ENCODE assay signal across 16 cellular contexts in the genomic region with DNA sequence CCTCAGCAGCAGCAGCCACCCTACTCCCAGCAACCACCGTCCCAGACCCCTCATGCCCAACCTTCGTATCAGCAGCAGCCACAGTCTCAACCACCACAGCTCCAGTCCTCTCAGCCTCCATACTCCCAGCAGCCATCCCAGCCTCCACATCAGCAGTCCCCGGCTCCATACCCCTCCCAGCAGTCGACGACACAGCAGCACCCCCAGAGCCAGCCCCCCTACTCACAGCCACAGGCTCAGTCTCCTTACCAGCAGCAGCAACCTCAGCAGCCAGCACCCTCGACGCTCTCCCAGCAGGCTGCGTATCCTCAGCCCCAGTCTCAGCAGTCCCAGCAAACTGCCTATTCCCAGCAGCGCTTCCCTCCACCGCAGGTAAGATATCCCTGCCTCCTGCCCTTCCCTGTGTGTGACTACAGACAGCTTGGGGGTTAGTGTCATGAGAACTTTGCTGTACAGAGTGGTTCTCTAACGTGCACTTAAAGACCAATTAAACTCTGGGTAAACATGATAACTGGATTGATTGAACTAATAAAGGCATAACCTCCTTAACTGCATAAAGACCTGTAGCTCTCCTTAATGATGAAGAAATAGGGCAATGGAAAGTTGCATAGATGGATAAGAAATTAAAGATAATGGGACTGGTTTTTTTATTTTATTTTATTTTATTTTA. TPM values are rescaled to one million over a fixed set of nuclear protein-coding genes. Genes with fewer than 3 reads are reported as not detected.
A peak's percentile ranks its signal among the peaks of the same experiment; 100 is the strongest.
DNase-seq lines count a peak whose midpoint lies in the region; ATAC-seq, FAIRE-seq and TF ChIP-seq lines count a peak whose summit lies in the region.
"Had no signal": no experiment of that assay in that cellular context is flagged by ENCODE, and none has a peak within 500 bp of the region (broad histone marks: within the 10 kb centered on the region; RNA-seq: fewer than 3 reads in every experiment).

No MANE protein-coding gene starts in this region.

- RAD21 ChIA-PET in GM12878 (lab: Charles Lee; ENCODE audit: unreplicated experiment) = no interaction called here

- peak overlapping the region in 2 of 4 donors; percentile 3 to 23 for H3K4me3 Mint-ChIP-seq in CD4-positive, CD25-positive, alpha-beta regulatory T cell
- no peak overlapping the region for H3K4me3 Mint-ChIP-seq in naive thymus-derived CD8-positive, alpha-beta T cell

- peaks cover 63% of the 10 kb centered on the region for H3K36me3 ChIP-seq in CD4-positive, CD25-positive, alpha-beta regulatory T cell (ENCODE audit: control insufficient read depth, insufficient read depth, low read length)
- H3K36me3 ChIP-seq in HEK293 (ENCODE audit: control insufficient read depth in 2 of 2, insufficient read depth in 1 of 2, low read length in 2 of 2) = peaks cover 41 to 74% of the 10 kb centered on the region in 2 experiments
- peaks cover 28 to 34% of the 10 kb centered on the region in 2 experiments for H3K36me3 ChIP-seq in GM12878 (ENCODE audit: control insufficient read depth in 2 of 2, insufficient read depth in 2 of 2, low read length in 1 of 2)
- peaks cover 51 to 62% (median 52%) of the 10 kb centered on the region in 3 donors for H3K36me3 ChIP-seq in tibial artery
- peaks cover 96% of the 10 kb centered on the region for H3K36me3 ChIP-seq in OCI-LY7 (ENCODE audit: insufficient read depth, low read length)

- CTCF ChIA-PET in HEK293 (lab: Yijun Ruan, JAX) (interaction anchor here (0.6 to 1.0 kb wide), 3 partner anchors 25 to 92 kb away, joined by 3 to 5 read pairs (median 3); no protein-coding TSS in a partner anchor), GM12878 (lab: Yijun Ruan, JAX) (interaction anchor here (1.8 kb wide), 1 partner anchor 11 kb away, joined by 4 read pairs; no protein-coding TSS in a partner anchor), OCI-LY7 (lab: Charles Lee; ENCODE audit: unreplicated experiment) (no interaction called here)

- WGBS in GM12878 (ENCODE audit: insufficient coverage, insufficient replicate concordance, low lambda C conversion rate, missing lambda C conversion rate) = 88% methylated on average over 11 of the region's 11 CpGs

- no peak for DNase-seq in CD4-positive, CD25-positive, alpha-beta regulatory T cell
- no peak for DNase-seq in GM12878 (ENCODE audit: low read depth, low spot score)
- no peak for DNase-seq in naive thymus-derived CD8-positive, alpha-beta T cell
- DNase-seq in tibial artery = no peak
- DNase-seq in stimulated activated CD4-positive, alpha-beta T cell treated with anti-CD3 and anti-CD28 coated beads, Interleukin-4, amount 100 ng/mL, for 24 hours = no peak
- no peak for DNase-seq in activated effector memory CD4-positive, alpha-beta T cell treated with Interleukin-2 at 50 U/mL for 16 hours
- no peak for DNase-seq in OCI-LY7 (ENCODE audit: low spot score)
- DNase-seq: DND-41, foreskin melanocyte, MM.1S, NCI-H2029, NCI-H526, thyroid gland had no signal

- H3K36me3 Mint-ChIP-seq in CD4-positive, CD25-positive, alpha-beta regulatory T cell = peaks cover 36% of the 10 kb centered on the region
- peaks cover 0 to 71% (median 20%) of the 10 kb centered on the region in 3 donors for H3K36me3 Mint-ChIP-seq in naive thymus-derived CD8-positive, alpha-beta T cell

- H3K4me2 ChIP-seq in GM12878 (ENCODE audit: control insufficient read depth, insufficient read depth) = no peak overlapping the region
- no peak overlapping the region for H3K4me2 ChIP-seq in OCI-LY7 (ENCODE audit: low read length)
- H3K4me2 ChIP-seq: BLaER1 had no signal

- no peaks in the 10 kb centered on the region for H3K9me3 Mint-ChIP-seq in CD4-positive, CD25-positive, alpha-beta regulatory T cell
- no peaks in the 10 kb centered on the region for H3K9me3 Mint-ChIP-seq in naive thymus-derived CD8-positive, alpha-beta T cell

- peaks cover 40% of the 10 kb centered on the region for H3K4me1 ChIP-seq in CD4-positive, CD25-positive, alpha-beta regulatory T cell (ENCODE audit: control insufficient read depth, insufficient read depth, low read length, poor library complexity, severe bottlenecking)
- H3K4me1 ChIP-seq in HEK293 (ENCODE audit: control insufficient read depth, insufficient read depth, low read length) = no peaks in the 10 kb centered on the region
- peaks cover 16% of the 10 kb centered on the region for H3K4me1 ChIP-seq in GM12878 (ENCODE audit: control insufficient read depth, insufficient read depth, low read length)
- H3K4me1 ChIP-seq in tibial artery = peaks cover 0 to 74% (median 25%) of the 10 kb centered on the region in 4 donors
- H3K4me1 ChIP-seq in OCI-LY7 (ENCODE audit: insufficient read depth, low read length, poor library complexity, severe bottlenecking) = no peaks in the 10 kb centered on the region

- H2AFZ ChIP-seq in GM12878 (ENCODE audit: control insufficient read depth, low read depth, low read length) (no peak overlapping the region), OCI-LY7 (ENCODE audit: low read length) (no peak overlapping the region)

- no peaks in the 10 kb centered on the region for H3K27me3 Mint-ChIP-seq in CD4-positive, CD25-positive, alpha-beta regulatory T cell
- H3K27me3 Mint-ChIP-seq in naive thymus-derived CD8-positive, alpha-beta T cell = no peaks in the 10 kb centered on the region

- no peak overlapping the region for H3K27ac ChIP-seq in CD4-positive, CD25-positive, alpha-beta regulatory T cell (ENCODE audit: insufficient read depth, low read length, poor library complexity, severe bottlenecking)
- H3K27ac ChIP-seq in HEK293 (ENCODE audit: extremely low read depth, low read depth, low read length) = no peak overlapping the region
- no peak overlapping the region for H3K27ac ChIP-seq in GM12878 (ENCODE audit: control insufficient read depth, insufficient read depth)
- no peak overlapping the region for H3K27ac ChIP-seq in tibial artery
- no peak overlapping the region for H3K27ac ChIP-seq in OCI-LY7 (ENCODE audit: low read depth, low read length, poor library complexity, severe bottlenecking)
- H3K27ac ChIP-seq: BLaER1, thyroid gland had no signal

- H3K79me2 ChIP-seq in GM12878 (ENCODE audit: control insufficient read depth, insufficient read depth, low read length) = peaks cover 44% of the 10 kb centered on the region
- H3K79me2 ChIP-seq in OCI-LY7 (ENCODE audit: insufficient read depth, low read depth, low read length) = peaks cover 60% of the 10 kb centered on the region

- intact Hi-C loops in GM12878 (cut with micrococcal nuclease; ENCODE audit: unreplicated experiment) (no loop called here), tibial artery (cut with DNase I; ENCODE audit: low total_unique reads) (no loop called here), OCI-LY7 (cut with micrococcal nuclease; ENCODE audit: unreplicated experiment) (no loop called here)

- no peak for TF ChIP-seq RAD21 in GM12878 (IDR thresholded peaks at IDR 0.05; ENCODE audit: insufficient read depth, low read depth, low read length)

- POLR2A ChIA-PET in HEK293 (lab: Yijun Ruan, JAX) (no interaction called here), GM12878 (lab: Charles Lee) (no interaction called here), OCI-LY7 (lab: Charles Lee) (interaction anchor here (0.5 kb wide), 1 partner anchor 12 kb away, joined by 3 read pairs; no protein-coding TSS in a partner anchor)
- POLR2A ChIA-PET in naive thymus-derived CD8-positive, alpha-beta T cell (lab: Charles Lee) = interaction anchor here (0.9 kb wide), 2 partner anchors 12 to 38 kb away, joined by 3 read pairs; no protein-coding TSS in a partner anchor

- SMC1A ChIA-PET in GM12878 (lab: Charles Lee; ENCODE audit: uncharacterized antibody, unreplicated experiment) = interaction anchor here (1.0 to 5.9 kb wide), 5 partner anchors 8 to 58 kb away, joined by 4 to 28 read pairs (median 8); partner anchors contain the start of gene PIGV

- FAIRE-seq in GM12878 (lab: Jason Lieb, UNC) = no peak
- FAIRE-seq: endometrium had no signal

- no peaks in the 10 kb centered on the region for H3K9me2 ChIP-seq in OCI-LY7 (ENCODE audit: insufficient read depth, low read length)

- TF ChIP-seq POLR2A in GM12878 (IDR thresholded peaks at IDR 0.05; ENCODE audit: low read depth, low read length) = peak; percentile 47; the same call in 1 of the 2 replicates

- no peak overlapping the region for H3K4me3 ChIP-seq in CD4-positive, CD25-positive, alpha-beta regulatory T cell (ENCODE audit: low read depth, low read length)
- H3K4me3 ChIP-seq in HEK293 (ENCODE audit: low read depth, low read length) (no peak overlapping the region), GM12878 (no peak overlapping the region), tibial artery (no peak overlapping the region), OCI-LY7 (ENCODE audit: low read depth, low read length, poor library complexity, severe bottlenecking) (no peak overlapping the region)
- H3K4me3 ChIP-seq: BLaER1, thyroid gland had no signal

- in situ Hi-C loops in GM12878 (cut with MboI) = no loop called here

- no peaks in the 10 kb centered on the region for H3K27me3 ChIP-seq in CD4-positive, CD25-positive, alpha-beta regulatory T cell (ENCODE audit: control insufficient read depth, insufficient read depth, low read length)
- H3K27me3 ChIP-seq in GM12878 (replicated peaks in 1 of 2; ENCODE audit: control insufficient read depth in 2 of 2, insufficient read depth in 2 of 2, low read length in 1 of 2) (no peaks in the 10 kb centered on the region), tibial artery (no peaks in the 10 kb centered on the region)
- H3K27me3 ChIP-seq: BLaER1, thyroid gland had no signal

- H3K4me1 Mint-ChIP-seq in CD4-positive, CD25-positive, alpha-beta regulatory T cell = peaks cover 42 to 83% (median 68%) of the 10 kb centered on the region in 4 donors
- peaks cover 40 to 79% (median 76%) of the 10 kb centered on the region in 4 donors for H3K4me1 Mint-ChIP-seq in naive thymus-derived CD8-positive, alpha-beta T cell

- TF ChIP-seq EP300 in GM12878 (IDR thresholded peaks at IDR 0.05; ENCODE audit: borderline replicate concordance in 1 of 2, control insufficient read depth in 1 of 2, low read depth in 2 of 2, low read length in 2 of 2) = no peak

- no peak overlapping the region for H3K9ac ChIP-seq in GM12878 (ENCODE audit: control insufficient read depth, insufficient read depth, low read length)
- H3K9ac ChIP-seq: BLaER1 had no signal

- no peak for TF ChIP-seq CTCF in HEK293 (tag by site-specific recombination; IDR thresholded peaks at IDR 0.05)
- TF ChIP-seq CTCF in GM12878 (IDR thresholded peaks at IDR 0.05 in 2 of 3, conservative IDR thresholded peaks at IDR 0.05 in 1 of 3; ENCODE audit: control insufficient read depth in 2 of 3, extremely low read depth in 1 of 3, insufficient read depth in 1 of 3, low read depth in 3 of 3, low read length in 3 of 3) = no peak
- TF ChIP-seq CTCF in tibial artery (IDR thresholded peaks at IDR 0.05) = no peak
- no peak for TF ChIP-seq CTCF in OCI-LY7 (conservative IDR thresholded peaks at IDR 0.05; ENCODE audit: low read length)

- no peak for ATAC-seq in CD4-positive, CD25-positive, alpha-beta regulatory T cell (ENCODE audit: low read depth in 2 of 2)
- ATAC-seq in GM12878 = no peak
- no peak for ATAC-seq in naive thymus-derived CD8-positive, alpha-beta T cell

- no peaks in the 10 kb centered on the region for H3K9me3 ChIP-seq in CD4-positive, CD25-positive, alpha-beta regulatory T cell (ENCODE audit: control insufficient read depth in 2 of 2, low read length in 2 of 2)
- H3K9me3 ChIP-seq in HEK293 (ENCODE audit: control insufficient read depth, insufficient read depth, low read depth, low read length) (no peaks in the 10 kb centered on the region), GM12878 (replicated peaks; ENCODE audit: control insufficient read depth, insufficient read depth, low read length) (no peaks in the 10 kb centered on the region), tibial artery (no peaks in the 10 kb centered on the region), OCI-LY7 (ENCODE audit: low read length) (no peaks in the 10 kb centered on the region)
- H3K9me3 ChIP-seq: BLaER1, thyroid gland had no signal

- peak overlapping the region; percentile 43 to 96 (median 77) for H3K27ac Mint-ChIP-seq in CD4-positive, CD25-positive, alpha-beta regulatory T cell
- peak overlapping the region; percentile 26 to 93 (median 76) for H3K27ac Mint-ChIP-seq in naive thymus-derived CD8-positive, alpha-beta T cell

- BruUV-seq in GM12878 (replicated peaks; lab: Mats Ljungman, UMichigan) = no TSS peak
- BruUV-seq in OCI-LY7 (replicated peaks; lab: Mats Ljungman, UMichigan) = no TSS peak

- H4K20me1 ChIP-seq in GM12878 (ENCODE audit: control insufficient read depth, insufficient read depth) (peaks cover 2% of the 10 kb centered on the region; the same call in 1 of the 2 replicates), OCI-LY7 (ENCODE audit: insufficient read depth, low read length) (peaks cover 24% of the 10 kb centered on the region)

RNA-seq across cellular contexts. Expression of gene ARID1A, which starts 35.6 kb away (rescaled TPM):
- 139 TPM for total RNA-seq in CD4-positive, CD25-positive, alpha-beta regulatory T cell
- polyA plus RNA-seq in CD4-positive, CD25-positive, alpha-beta regulatory T cell = 10 to 100 TPM in 3 of 4 donors, 1 to 10 TPM in 1; 9.5 to 13.4 (median 13.0) TPM
- 132 and 155 TPM in 2 replicates for total RNA-seq in GM12878 (2013; cell fraction: nucleolus; rRNA removed)
- total RNA-seq in GM12878 (2014; rRNA removed) = 20.5 and 24.3 TPM in 2 replicates
- total RNA-seq in GM12878 (2014; rRNA removed; fragmentation: Illumina TruSeq; extraction: Trizol) = 22.7 and 23.6 TPM in 2 replicates
- total RNA-seq in GM12878 (2021) = 93.4 and 98.0 TPM in 2 replicates
- polyA plus RNA-seq in GM12878 (2011; ENCODE audit: low read depth) = 28.6 TPM
- 9.4 and 13.1 TPM in 2 replicates for polyA plus RNA-seq in GM12878 (2011; rRNA removed)
- polyA plus RNA-seq in GM12878 (2011; cell fraction: cytosol; rRNA removed) = 18.8 and 23.5 TPM in 2 replicates
- polyA plus RNA-seq in GM12878 (2011; cell fraction: nucleus; rRNA removed) = 49.4 and 77.8 TPM in 2 replicates
- 44.5 and 51.6 TPM in 2 replicates for polyA plus RNA-seq in GM12878 (2012)
- 59.0 and 75.1 TPM in 2 replicates for polyA plus RNA-seq in GM12878 (2014; fragmentation: Illumina TruSeq; extraction: Trizol)
- 10 to 100 TPM in 1 of 2 experiments, 1 to 10 TPM in 1; 10.0 to 24.5 TPM for polyA plus RNA-seq in GM12878 (2014; fragmentation: Nextera tagmentation; extraction: Ambion mirVana)
- polyA plus RNA-seq in GM12878 (2014; rRNA removed) = 41.6 and 57.8 TPM in 2 replicates
- 10 to 100 TPM; 22.2 to 22.8 TPM for polyA plus RNA-seq in GM12878 (2016; fragmentation: Nextera tagmentation; extraction: Ambion mirVana)
- polyA minus RNA-seq in GM12878 (2011; rRNA and poly(A)+ RNA removed) = 31.7 and 33.9 TPM in 2 replicates
- 29.7 and 37.3 TPM in 2 replicates for polyA minus RNA-seq in GM12878 (2011; cell fraction: cytosol; rRNA and poly(A)+ RNA removed)
- 18.1 and 41.5 TPM in 2 replicates for polyA minus RNA-seq in GM12878 (2011; cell fraction: nucleus; rRNA and poly(A)+ RNA removed)
- total RNA-seq in naive thymus-derived CD8-positive, alpha-beta T cell = 100 to 1,000 TPM; 123 TPM
- 10 to 100 TPM; 21.2 to 32.0 (median 28.9) TPM for polyA plus RNA-seq in naive thymus-derived CD8-positive, alpha-beta T cell
- total RNA-seq in OCI-LY7 (2014; rRNA removed; shearing (Covaris generic)) = 51.8 and 55.2 TPM in 2 replicates
- 123 and 128 TPM in 2 replicates for total RNA-seq in OCI-LY7 (2022)

RNA-seq across cellular contexts. Expression of gene PIGV, which starts 56.4 kb away (rescaled TPM):
- 8.6 TPM for total RNA-seq in CD4-positive, CD25-positive, alpha-beta regulatory T cell
- polyA plus RNA-seq in CD4-positive, CD25-positive, alpha-beta regulatory T cell = 10 to 100 TPM in 2 of 4 donors, 1 to 10 TPM in 2; 8.3 to 13.2 (median 9.8) TPM
- total RNA-seq in GM12878 (2013; cell fraction: nucleolus; rRNA removed) = 25.1 and 27.4 TPM in 2 replicates
- total RNA-seq in GM12878 (2014; rRNA removed) (13.5 and 15.4 TPM in 2 replicates), GM12878 (2014; rRNA removed; fragmentation: Illumina TruSeq; extraction: Trizol) (10.9 and 11.1 TPM in 2 replicates), GM12878 (2021) (10.4 and 10.7 TPM in 2 replicates), OCI-LY7 (2022) (15.2 and 18.0 TPM in 2 replicates)
- 8.8 TPM for polyA plus RNA-seq in GM12878 (2011; ENCODE audit: low read depth)
- polyA plus RNA-seq in GM12878 (2011; rRNA removed) (11.0 and 17.3 TPM in 2 replicates), GM12878 (2014; fragmentation: Illumina TruSeq; extraction: Trizol) (10.4 and 11.2 TPM in 2 replicates), GM12878 (2014; fragmentation: Nextera tagmentation; extraction: Ambion mirVana) (10 to 100 TPM in 1 of 2 experiments, 1 to 10 TPM in 1; 8.8 to 12.8 TPM), GM12878 (2014; rRNA removed) (8.0 and 9.8 TPM in 2 replicates), GM12878 (2016; fragmentation: Nextera tagmentation; extraction: Ambion mirVana) (10 to 100 TPM; 15.8 to 18.1 TPM)
- polyA plus RNA-seq in GM12878 (2011; cell fraction: cytosol; rRNA removed) = 18.7 and 19.3 TPM in 2 replicates
- polyA plus RNA-seq in GM12878 (2011; cell fraction: nucleus; rRNA removed) = 14.3 and 16.5 TPM in 2 replicates
- polyA plus RNA-seq in GM12878 (2012) = 12.6 and 14.0 TPM in 2 replicates
- polyA minus RNA-seq in GM12878 (2011; rRNA and poly(A)+ RNA removed) = 17.5 and 26.6 TPM in 2 replicates
- 4.3 and 5.8 TPM in 2 replicates for polyA minus RNA-seq in GM12878 (2011; cell fraction: cytosol; rRNA and poly(A)+ RNA removed)
- 11.5 and 19.5 TPM in 2 replicates for polyA minus RNA-seq in GM12878 (2011; cell fraction: nucleus; rRNA and poly(A)+ RNA removed)
- total RNA-seq in naive thymus-derived CD8-positive, alpha-beta T cell = 10 to 100 TPM; 25.2 to 27.2 TPM
- 10 to 100 TPM in 1 of 3 donors, 1 to 10 TPM in 2; 8.2 to 14.4 (median 9.6) TPM for polyA plus RNA-seq in naive thymus-derived CD8-positive, alpha-beta T cell
- 8.2 and 10.3 TPM in 2 replicates for total RNA-seq in OCI-LY7 (2014; rRNA removed; shearing (Covaris generic))

Comparison
In these comparisons a context has a peak if more than half of its experiments do, and no peak if none do; other contexts are left out.
1. POLR2A ChIA-PET loops: an anchor here in naive thymus-derived CD8-positive, alpha-beta T cell (0.9 kb wide) and OCI-LY7 (0.5 kb wide); none called in HEK293 and GM12878.